ENCODE assay signal across 17 cellular contexts in the genomic region with DNA sequence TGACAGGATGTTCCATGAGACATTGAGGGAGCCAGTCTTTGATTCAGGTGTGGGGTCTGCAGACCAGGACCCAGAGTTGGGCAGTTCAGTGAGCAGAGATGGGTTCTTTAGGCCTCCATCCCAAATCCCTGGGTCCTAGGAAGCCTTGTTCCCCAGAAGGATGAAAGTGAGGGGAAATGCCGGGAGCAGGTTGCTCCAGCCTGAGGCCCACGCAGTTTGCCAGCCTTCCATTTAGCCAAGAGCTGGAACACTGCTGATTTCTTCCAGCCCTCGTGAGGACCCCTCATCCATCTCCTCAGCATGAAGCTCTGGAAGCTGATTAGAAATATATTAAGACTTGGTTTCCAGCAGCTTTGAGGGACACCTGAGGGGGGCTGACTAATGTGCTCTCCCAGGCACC. TPM values are rescaled to one million over a fixed set of nuclear protein-coding genes. Genes with fewer than 3 reads are reported as not detected.
DNase-seq lines count a peak whose midpoint lies in the region; ATAC-seq and TF ChIP-seq lines count a peak whose summit lies in the region.
"Had no signal": no experiment of that assay in that cellular context is flagged by ENCODE, and none has a peak within 500 bp of the region (broad histone marks: within the 10 kb centered on the region; RNA-seq: fewer than 3 reads in every experiment).

No MANE protein-coding gene starts in this region.

- no peak for TF ChIP-seq EP300 in sigmoid colon (IDR thresholded peaks at IDR 0.05)

- TF ChIP-seq CTCF in ascending aorta (IDR thresholded peaks at IDR 0.05) (no peak), coronary artery (IDR thresholded peaks at IDR 0.05) (no peak), sigmoid colon (IDR thresholded peaks at IDR 0.05) (no peak), vagina (IDR thresholded peaks at IDR 0.05) (no peak)

- no peak overlapping the region for H3K4me3 ChIP-seq in ascending aorta
- H3K4me3 ChIP-seq in coronary artery, result no peak overlapping the region
- no peak overlapping the region for H3K4me3 ChIP-seq in sigmoid colon
- no peak overlapping the region for H3K4me3 ChIP-seq in vagina

- TF ChIP-seq POLR2A in sigmoid colon (IDR thresholded peaks at IDR 0.05) (no peak), vagina (IDR thresholded peaks at IDR 0.05) (no peak)

- ATAC-seq in HG02884 (IDR thresholded peaks at IDR 0.05; ENCODE audit: unreplicated experiment) (no peak), HG03432 (IDR thresholded peaks at IDR 0.05; ENCODE audit: unreplicated experiment) (no peak)

- H3K27me3 ChIP-seq in ascending aorta (no peaks in the 10 kb centered on the region), sigmoid colon (no peaks in the 10 kb centered on the region), vagina (no peaks in the 10 kb centered on the region)

- peaks cover 15 to 34% of the 10 kb centered on the region in 2 donors for H3K4me1 ChIP-seq in ascending aorta
- peaks cover 0 to 62% (median 39%) of the 10 kb centered on the region in 4 donors for H3K4me1 ChIP-seq in sigmoid colon
- peaks cover 54% of the 10 kb centered on the region for H3K4me1 ChIP-seq in vagina

- intact Hi-C loops in ascending aorta (cut with DNase I) (loop anchor here (5.0 kb wide), 1 partner anchor 451 kb away; the partner anchor contains the start of gene PAPOLA), sigmoid colon (cut with DNase I) (no loop called here), vagina (cut with DNase I) (no loop called here)

- H3K27ac ChIP-seq in ascending aorta, result peak overlapping the region; percentile 40 to 81
- no peak overlapping the region for H3K27ac ChIP-seq in coronary artery
- H3K27ac ChIP-seq in sigmoid colon, result peak overlapping the region in 3 of 4 donors; percentile 6 to 92 (median 44)
- H3K27ac ChIP-seq in vagina, result peak overlapping the region; percentile 82

- no peak for DNase-seq in ascending aorta (ENCODE audit: low spot score in 2 of 2)
- peak; percentile 31 for DNase-seq in coronary artery (ENCODE audit: low spot score)
- no peak for DNase-seq in sigmoid colon
- DNase-seq in vagina (ENCODE audit: extremely low spot score in 2 of 2), result peak; percentile 60 to 70
- no peak for DNase-seq in hepatic stellate cell (ENCODE audit: low spot score)
- DNase-seq: AML-193; DMS79; GOT3; NCI-H1105; NCI-H2081 treated with DMSO at 0.1 percent for 48 hours; NCI-H446 treated with DMSO at 0.1 percent for 48 hours; NK-92 treated with Interleukin-12 subunit alpha and Interleukin-12 subunit beta, amount 100 ng/mL, for 24 hours; OCI-M1; SIG-M5 had no signal

- WGBS in sigmoid colon, 2 donors, result 64 to 89% methylated on average over 3 of the region's 3 CpGs

- H3K9me3 ChIP-seq in ascending aorta (no peaks in the 10 kb centered on the region), sigmoid colon (no peaks in the 10 kb centered on the region), vagina (no peaks in the 10 kb centered on the region)

- no peaks in the 10 kb centered on the region for H3K36me3 ChIP-seq in ascending aorta
- H3K36me3 ChIP-seq in sigmoid colon, result no peaks in the 10 kb centered on the region
- no peaks in the 10 kb centered on the region for H3K36me3 ChIP-seq in vagina

RNA-seq across cellular contexts. Expression of gene C14orf132, which starts 12.1 kb away (rescaled TPM):
- 23.9 TPM for total RNA-seq in ascending aorta
- total RNA-seq in sigmoid colon, result 10 to 100 TPM; 10.4 to 30.4 (median 23.6) TPM
- polyA plus RNA-seq in sigmoid colon, result 1 to 10 TPM; 2.4 to 4.3 (median 3.2) TPM
- 12.0 TPM for total RNA-seq in vagina
- polyA plus RNA-seq: CD14-positive monocyte had no signal

Comparison
In these comparisons a context has a peak if more than half of its experiments do, and no peak if none do; other contexts are left out.
1. DNase-seq: peak in coronary artery (single experiment) and vagina (2 of 2); none in ascending aorta (0 of 2), sigmoid colon (single experiment) and hepatic stellate cell (single experiment).
2. H3K27ac ChIP-seq: peak in ascending aorta (2 of 2), sigmoid colon (3 of 4) and vagina (single experiment); none in coronary artery (0 of 2).